33 cellular contexts compared by ENCODE assay signal in the genomic region with DNA sequence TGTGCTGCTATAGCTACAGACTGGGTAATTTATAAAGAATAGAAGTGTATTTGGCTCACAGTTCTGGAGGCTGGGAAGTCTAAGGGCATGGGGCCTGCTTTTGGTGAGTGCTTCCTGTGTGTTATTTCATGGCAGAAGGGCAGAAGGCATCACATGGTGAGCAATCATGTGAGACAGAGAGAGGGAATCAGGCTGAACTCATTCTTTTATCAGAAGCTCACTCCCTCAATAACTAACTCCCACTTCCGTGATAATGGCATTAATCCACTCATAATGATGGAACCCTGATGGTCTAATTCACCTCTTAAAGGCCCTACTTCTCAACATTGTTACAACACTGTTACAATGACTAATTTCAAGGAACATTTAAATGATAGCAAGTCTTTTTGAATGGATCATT.
"Had no signal": no experiment of that assay in that cellular context is flagged by ENCODE, and none has a peak within 500 bp of the region (broad histone marks: within the 10 kb centered on the region; RNA-seq: fewer than 3 reads in every experiment).

No MANE protein-coding gene starts in this region.

- H3K36me3 ChIP-seq: breast epithelium, Peyer's patch, WERI-Rb-1 had no signal

- H3K4me3 Mint-ChIP-seq: activated CD4-positive, alpha-beta memory T cell treated with anti-CD3 and anti-CD28 coated beads, Interleukin-2, amount 10 ng/mL, durations not matched to agents 7 days and 5 days; activated CD8-positive, alpha-beta memory T cell treated with anti-CD3 and anti-CD28 coated beads, Interleukin-2, amount 10 ng/mL, durations not matched to agents 7 days and 5 days; activated naive CD8-positive, alpha-beta T cell treated with anti-CD3 and anti-CD28 coated beads for 36 hours; activated T-cell treated with anti-CD3 and anti-CD28 coated beads, Interleukin-2, amount 50 U/mL, for 72 hours; activated T-helper 17 cell treated with anti-CD3 and anti-CD28 coated beads, Interleukin-2, amount 50 U/mL, for 72 hours had no signal

- H3K36me3 Mint-ChIP-seq: activated CD8-positive, alpha-beta memory T cell treated with anti-CD3 and anti-CD28 coated beads, Interleukin-2, amount 10 ng/mL, durations not matched to agents 7 days and 5 days; activated naive CD8-positive, alpha-beta T cell treated with anti-CD3 and anti-CD28 coated beads for 36 hours had no signal

- ATAC-seq: activated CD8-positive, alpha-beta memory T cell treated with anti-CD3 and anti-CD28 coated beads, Interleukin-2, amount 10 ng/mL, durations not matched to agents 7 days and 5 days; activated T-cell treated with anti-CD3 and anti-CD28 coated beads, Interleukin-2, amount 50 U/mL, for 72 hours; activated T-helper 17 cell treated with anti-CD3 and anti-CD28 coated beads, Interleukin-2, amount 50 U/mL, for 72 hours; body of pancreas; K562; PC-3 had no signal

- H3K4me3 ChIP-seq: ascending aorta, body of pancreas, breast epithelium, K562, Peyer's patch had no signal

- H3K27me3 Mint-ChIP-seq: activated CD4-positive, alpha-beta memory T cell treated with anti-CD3 and anti-CD28 coated beads, Interleukin-2, amount 10 ng/mL, durations not matched to agents 7 days and 5 days; activated CD8-positive, alpha-beta memory T cell treated with anti-CD3 and anti-CD28 coated beads, Interleukin-2, amount 10 ng/mL, durations not matched to agents 7 days and 5 days; activated naive CD8-positive, alpha-beta T cell treated with anti-CD3 and anti-CD28 coated beads for 36 hours; activated T-helper 17 cell treated with anti-CD3 and anti-CD28 coated beads, Interleukin-2, amount 50 U/mL, for 72 hours had no signal

- H3K27ac Mint-ChIP-seq: activated CD4-positive, alpha-beta memory T cell treated with anti-CD3 and anti-CD28 coated beads, Interleukin-2, amount 10 ng/mL, durations not matched to agents 7 days and 5 days; activated CD8-positive, alpha-beta memory T cell treated with anti-CD3 and anti-CD28 coated beads, Interleukin-2, amount 10 ng/mL, durations not matched to agents 7 days and 5 days; activated naive CD8-positive, alpha-beta T cell treated with anti-CD3 and anti-CD28 coated beads for 36 hours; activated T-cell treated with anti-CD3 and anti-CD28 coated beads, Interleukin-2, amount 50 U/mL, for 72 hours; activated T-helper 17 cell treated with anti-CD3 and anti-CD28 coated beads, Interleukin-2, amount 50 U/mL, for 72 hours had no signal

- DNase-seq: activated CD4-positive, alpha-beta memory T cell treated with anti-CD3 and anti-CD28 coated beads, Interleukin-2, amount 10 ng/mL, durations not matched to agents 7 days and 5 days; activated CD4-positive, alpha-beta T cell treated with anti-CD3 and anti-CD28 coated beads for 1 hour; activated CD4-positive, alpha-beta T cell treated with anti-CD3 and anti-CD28 coated beads for 48 hours; activated CD4-positive, CD25-positive, alpha-beta regulatory T cell; activated CD8-positive, alpha-beta memory T cell treated with anti-CD3 and anti-CD28 coated beads for 24 hours; activated CD8-positive, alpha-beta memory T cell treated with anti-CD3 and anti-CD28 coated beads, Interleukin-2, amount 10 ng/mL, durations not matched to agents 7 days and 5 days; activated CD8-positive, alpha-beta memory T cell treated with anti-CD3 and anti-CD28 coated beads, Interleukin-2, amount 50 U/mL, for 48 hours; activated effector memory CD4-positive, alpha-beta T cell treated with anti-CD3 and anti-CD28 coated beads, Interleukin-2, amount 50 U/mL, for 16 hours; activated naive CD4-positive, alpha-beta T cell; activated naive CD4-positive, alpha-beta T cell treated with anti-CD3 and anti-CD28 coated beads, Interleukin-2, amount 50 U/mL, for 16 hours; activated naive CD8-positive, alpha-beta T cell treated with anti-CD3 and anti-CD28 coated beads for 36 hours; activated T-cell treated with anti-CD3 and anti-CD28 coated beads, Interleukin-2, amount 50 U/mL, for 1 hour; activated T-cell treated with anti-CD3 and anti-CD28 coated beads, Interleukin-2, amount 50 U/mL, for 72 hours; amygdala; body of pancreas; NCI-H1092 treated with DMSO at 0.1 percent for 48 hours; NCI-H1417 treated with DMSO at 0.1 percent for 48 hours; NCI-H187 treated with DMSO at 0.1 percent for 48 hours; NCI-H2081; NCI-H510A; NCI-H526; NCI-H748 treated with DMSO at 0.1 percent for 48 hours; NK-92 treated with Interleukin-12 subunit alpha and Interleukin-12 subunit beta, amount 100 ng/mL, for 24 hours; PC-3; Peyer's patch; RPMI8226; SHP77 treated with DMSO at 0.1 percent for 48 hours; T1000; WERI-Rb-1 had no signal

- H3K27ac ChIP-seq: ascending aorta, body of pancreas, breast epithelium, Peyer's patch, WERI-Rb-1 had no signal

- H3K4me1 Mint-ChIP-seq: activated CD4-positive, alpha-beta memory T cell treated with anti-CD3 and anti-CD28 coated beads, Interleukin-2, amount 10 ng/mL, durations not matched to agents 7 days and 5 days; activated CD8-positive, alpha-beta memory T cell treated with anti-CD3 and anti-CD28 coated beads, Interleukin-2, amount 10 ng/mL, durations not matched to agents 7 days and 5 days; activated naive CD8-positive, alpha-beta T cell treated with anti-CD3 and anti-CD28 coated beads for 36 hours; activated T-helper 17 cell treated with anti-CD3 and anti-CD28 coated beads, Interleukin-2, amount 50 U/mL, for 72 hours had no signal

- H3K4me1 ChIP-seq: body of pancreas, breast epithelium, Peyer's patch had no signal

- H3K27me3 ChIP-seq: ascending aorta, body of pancreas, breast epithelium, Peyer's patch had no signal

- FAIRE-seq: K562 had no signal

- H3K9me3 ChIP-seq: ascending aorta, body of pancreas, breast epithelium, Peyer's patch had no signal

- H3K9me3 Mint-ChIP-seq: activated naive CD8-positive, alpha-beta T cell treated with anti-CD3 and anti-CD28 coated beads for 36 hours; activated T-helper 17 cell treated with anti-CD3 and anti-CD28 coated beads, Interleukin-2, amount 50 U/mL, for 72 hours had no signal
